28 cellular contexts compared by ENCODE assay signal in the genomic region with DNA sequence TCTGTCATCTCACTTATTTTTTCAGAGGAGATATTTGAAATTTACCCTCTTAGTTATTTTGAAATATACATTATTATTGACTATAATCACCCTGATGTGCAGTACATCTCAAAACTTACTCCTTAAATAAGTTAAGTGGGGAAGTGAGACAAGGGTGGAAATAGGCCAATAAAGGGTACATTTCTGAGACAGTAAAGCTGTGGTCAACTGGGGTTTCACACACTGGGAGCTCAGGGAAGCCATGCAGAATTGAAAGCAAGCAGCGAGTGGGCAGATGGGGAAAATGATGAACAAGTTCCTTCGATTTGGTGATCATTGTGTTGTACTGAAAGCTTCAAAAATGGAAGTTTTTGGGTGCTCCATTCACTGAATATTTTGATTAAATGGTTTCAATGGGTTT. TPM values are rescaled to one million over a fixed set of nuclear protein-coding genes. Genes with fewer than 3 reads are reported as not detected.
"Had no signal": no experiment of that assay in that cellular context is flagged by ENCODE, and none has a peak within 500 bp of the region (broad histone marks: within the 10 kb centered on the region; RNA-seq: fewer than 3 reads in every experiment).

No MANE protein-coding gene starts in this region.

- H3K4me3 Mint-ChIP-seq: memory B cell; naive B cell; natural killer cell treated with Interleukin-12 subunit alpha and Interleukin-12 subunit beta and Interleukin-15 and Interleukin-18, amount 100 ng/mL, for 72 hours; neural crest cell had no signal

- H3K4me3 ChIP-seq: esophagus muscularis mucosa, gastroesophageal sphincter, heart left ventricle, hepatocyte, lung, mucosa of descending colon, pancreas, right lobe of liver, testis, tibial artery, upper lobe of left lung had no signal

- H3K27ac Mint-ChIP-seq: memory B cell; naive B cell; natural killer cell treated with Interleukin-12 subunit alpha and Interleukin-12 subunit beta and Interleukin-15 and Interleukin-18, amount 100 ng/mL, for 72 hours; progenitor cell of endocrine pancreas had no signal

- H3K36me3 Mint-ChIP-seq: memory B cell; naive B cell; natural killer cell treated with Interleukin-12 subunit alpha and Interleukin-12 subunit beta and Interleukin-15 and Interleukin-18, amount 100 ng/mL, for 72 hours had no signal

- H3K9me3 ChIP-seq: esophagus muscularis mucosa, gastroesophageal sphincter, heart left ventricle, mucosa of descending colon, neutrophil, pancreas, right lobe of liver, testis, tibial artery, upper lobe of left lung had no signal

- DNase-seq: effector CD8-positive, alpha-beta T cell; foreskin keratinocyte; heart left ventricle; kidney; mucosa of descending colon; naive B cell; pancreas; right lobe of liver; small intestine; stimulated activated CD4-positive, alpha-beta T cell treated with anti-CD3 and anti-CD28 coated beads, Interleukin-15, amount 100 ng/mL, for 24 hours; stimulated activated CD4-positive, alpha-beta T cell treated with anti-CD3 and anti-CD28 coated beads, Interleukin-2, amount 100 ng/mL, for 48 hours; stimulated activated naive CD4-positive, alpha-beta T cell treated with Interleukin-2 at 50 U/mL for 16 hours; substantia nigra; testis; tibial artery; upper lobe of left lung had no signal

- H3K27me3 ChIP-seq: heart left ventricle, hepatocyte, neutrophil, pancreas, right lobe of liver, testis, tibial artery, upper lobe of left lung had no signal

- H3K4me1 Mint-ChIP-seq: memory B cell, neural crest cell had no signal

- H3K4me1 ChIP-seq: foreskin keratinocyte, testis had no signal

- H3K9me3 Mint-ChIP-seq: memory B cell; naive B cell; natural killer cell treated with Interleukin-12 subunit alpha and Interleukin-12 subunit beta and Interleukin-15 and Interleukin-18, amount 100 ng/mL, for 72 hours; neural crest cell had no signal

- H3K36me3 ChIP-seq: esophagus muscularis mucosa, gastroesophageal sphincter, heart left ventricle, neutrophil, pancreas, right lobe of liver, tibial artery, upper lobe of left lung had no signal

- H3K27ac ChIP-seq: esophagus muscularis mucosa, foreskin keratinocyte, gastroesophageal sphincter, heart left ventricle, hepatocyte, neutrophil, pancreas, right lobe of liver, testis, tibial artery, upper lobe of left lung had no signal

- ATAC-seq: foreskin keratinocyte; gastroesophageal sphincter; heart left ventricle; left lobe of liver; mucosa of descending colon; natural killer cell treated with Interleukin-12 subunit alpha and Interleukin-12 subunit beta and Interleukin-15 and Interleukin-18, amount 100 ng/mL, for 72 hours; pancreas; right lobe of liver had no signal

RNA-seq across cellular contexts. Expression of gene MOBP, which starts 21.6 kb away (rescaled TPM):
- total RNA-seq: esophagus muscularis mucosa; fibroblast of lung; foreskin keratinocyte; left lobe of liver; liver; natural killer cell treated with Interleukin-12 subunit alpha and Interleukin-12 subunit beta and Interleukin-15 and Interleukin-18, amount 100 ng/mL, for 72 hours; neural crest cell; pancreas; progenitor cell of endocrine pancreas; right lobe of liver had no signal
- polyA plus RNA-seq: fibroblast of lung, foreskin keratinocyte, heart left ventricle, liver, pancreas had no signal
